ENCODE assay signal across 1 cellular context in the genomic region with DNA sequence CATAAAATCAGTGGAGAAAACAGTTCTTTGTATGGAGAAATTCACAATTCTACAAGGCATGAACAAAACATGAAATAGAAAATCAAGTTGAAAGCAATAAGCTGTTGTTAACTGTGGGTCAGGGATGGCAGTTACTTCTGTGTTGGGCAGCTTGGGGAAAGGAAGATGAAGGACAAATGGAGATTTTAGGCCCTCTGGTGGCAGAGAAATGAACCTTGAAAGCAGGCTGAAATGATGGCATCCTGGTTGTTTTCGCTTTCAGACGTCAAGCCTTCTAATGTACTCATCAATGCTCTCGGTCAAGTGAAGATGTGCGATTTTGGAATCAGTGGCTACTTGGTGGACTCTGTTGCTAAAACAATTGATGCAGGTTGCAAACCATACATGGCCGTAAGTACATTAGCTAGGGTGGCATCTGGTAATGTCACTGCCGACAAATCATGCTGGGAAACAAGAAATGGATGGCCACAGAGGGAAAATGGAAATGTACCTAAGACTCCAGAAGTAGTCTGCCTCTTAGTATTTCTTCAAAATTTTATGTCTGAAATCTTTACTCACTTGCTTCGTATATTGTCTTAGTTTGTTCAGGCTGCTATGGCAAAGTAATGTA.
TF ChIP-seq lines count a peak whose summit lies in the region.

No MANE protein-coding gene starts in this region.

TF ChIP-seq in WTC11, 78 proteins besides CTCF, POLR2A, EP300 and RAD21 (continued from another document):
- TF ChIP-seq, protein P1, sequence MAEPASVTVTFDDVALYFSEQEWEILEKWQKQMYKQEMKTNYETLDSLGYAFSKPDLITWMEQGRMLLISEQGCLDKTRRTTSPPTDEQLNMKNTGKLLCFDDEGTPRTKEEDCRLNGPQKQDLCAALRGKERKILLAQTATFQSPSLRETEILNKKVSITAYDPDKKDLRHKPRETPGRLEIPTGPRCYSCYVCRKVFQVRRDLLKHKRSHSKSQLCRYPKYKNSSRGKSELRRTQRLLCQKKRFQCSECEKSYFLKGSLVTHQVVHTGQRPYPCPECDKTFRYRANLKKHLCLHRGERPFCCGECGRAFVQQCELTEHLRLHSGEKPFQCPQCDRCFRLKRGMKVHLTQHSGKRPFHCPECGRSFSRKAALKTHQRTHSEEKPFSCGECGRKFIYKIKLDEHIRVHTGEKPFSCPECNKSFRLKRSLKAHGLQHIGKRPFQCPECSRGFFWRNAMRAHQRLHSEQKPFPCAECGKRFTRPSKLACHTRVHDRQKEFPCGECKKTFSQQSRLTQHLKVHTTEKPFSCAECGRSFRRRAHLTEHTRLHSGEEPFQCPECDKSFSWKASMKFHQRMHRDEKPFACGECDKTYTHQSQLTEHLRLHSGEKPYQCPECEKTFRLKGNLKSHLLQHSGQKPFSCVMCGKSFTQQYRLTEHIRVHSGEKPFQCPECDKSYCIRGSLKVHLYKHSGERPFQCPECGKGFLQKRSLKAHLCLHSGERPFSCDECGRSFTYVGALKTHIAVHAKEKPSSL (CRISPR knock-in tag; conservative IDR thresholded peaks at IDR 0.05), result no peak
- TF ChIP-seq ZNF317 (CRISPR knock-in tag; IDR thresholded peaks at IDR 0.05; ENCODE audit: borderline replicate concordance, low read depth), result no peak
- TF ChIP-seq, protein P2, sequence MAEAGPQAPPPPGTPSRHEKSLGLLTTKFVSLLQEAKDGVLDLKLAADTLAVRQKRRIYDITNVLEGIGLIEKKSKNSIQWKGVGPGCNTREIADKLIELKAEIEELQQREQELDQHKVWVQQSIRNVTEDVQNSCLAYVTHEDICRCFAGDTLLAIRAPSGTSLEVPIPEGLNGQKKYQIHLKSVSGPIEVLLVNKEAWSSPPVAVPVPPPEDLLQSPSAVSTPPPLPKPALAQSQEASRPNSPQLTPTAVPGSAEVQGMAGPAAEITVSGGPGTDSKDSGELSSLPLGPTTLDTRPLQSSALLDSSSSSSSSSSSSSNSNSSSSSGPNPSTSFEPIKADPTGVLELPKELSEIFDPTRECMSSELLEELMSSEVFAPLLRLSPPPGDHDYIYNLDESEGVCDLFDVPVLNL (CRISPR knock-in tag; IDR thresholded peaks at IDR 0.05; ENCODE audit: borderline replicate concordance, low read depth), result no peak
- TF ChIP-seq, protein P3, sequence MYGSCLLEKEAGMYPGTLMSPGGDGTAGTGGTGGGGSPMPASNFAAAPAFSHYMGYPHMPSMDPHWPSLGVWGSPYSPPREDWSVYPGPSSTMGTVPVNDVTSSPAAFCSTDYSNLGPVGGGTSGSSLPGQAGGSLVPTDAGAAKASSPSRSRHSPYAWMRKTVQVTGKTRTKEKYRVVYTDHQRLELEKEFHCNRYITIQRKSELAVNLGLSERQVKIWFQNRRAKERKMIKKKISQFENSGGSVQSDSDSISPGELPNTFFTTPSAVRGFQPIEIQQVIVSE (CRISPR knock-in tag; IDR thresholded peaks at IDR 0.05; ENCODE audit: borderline replicate concordance), result no peak
- TF ChIP-seq CREB1 (CRISPR knock-in tag; IDR thresholded peaks at IDR 0.05), result no peak
- no peak; the same call in 1 of the 2 replicates for TF ChIP-seq TEAD1 (CRISPR knock-in tag; IDR thresholded peaks at IDR 0.05)
- no peak for TF ChIP-seq ZNF423 (CRISPR knock-in tag; IDR thresholded peaks at IDR 0.05)
- no peak for TF ChIP-seq ZNF121 (CRISPR knock-in tag; IDR thresholded peaks at IDR 0.05)
- no peak for TF ChIP-seq NFE2L1 (CRISPR knock-in tag; IDR thresholded peaks at IDR 0.05)
- TF ChIP-seq SMAD3 (CRISPR knock-in tag; IDR thresholded peaks at IDR 0.05; ENCODE audit: borderline replicate concordance), result no peak
- TF ChIP-seq, protein P4, sequence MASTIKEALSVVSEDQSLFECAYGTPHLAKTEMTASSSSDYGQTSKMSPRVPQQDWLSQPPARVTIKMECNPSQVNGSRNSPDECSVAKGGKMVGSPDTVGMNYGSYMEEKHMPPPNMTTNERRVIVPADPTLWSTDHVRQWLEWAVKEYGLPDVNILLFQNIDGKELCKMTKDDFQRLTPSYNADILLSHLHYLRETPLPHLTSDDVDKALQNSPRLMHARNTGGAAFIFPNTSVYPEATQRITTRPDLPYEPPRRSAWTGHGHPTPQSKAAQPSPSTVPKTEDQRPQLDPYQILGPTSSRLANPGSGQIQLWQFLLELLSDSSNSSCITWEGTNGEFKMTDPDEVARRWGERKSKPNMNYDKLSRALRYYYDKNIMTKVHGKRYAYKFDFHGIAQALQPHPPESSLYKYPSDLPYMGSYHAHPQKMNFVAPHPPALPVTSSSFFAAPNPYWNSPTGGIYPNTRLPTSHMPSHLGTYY (CRISPR knock-in tag; IDR thresholded peaks at IDR 0.05), result no peak
- TF ChIP-seq ZNF396 (CRISPR knock-in tag; IDR thresholded peaks at IDR 0.05; ENCODE audit: borderline replicate concordance), result no peak
- TF ChIP-seq FOXJ3 (CRISPR knock-in tag; IDR thresholded peaks at IDR 0.05; ENCODE audit: borderline replicate concordance), result no peak
